Comparison of ENCODE assay signal across 3 cellular contexts in genomic region chr20:21539512-21539911, GRCh38.
A peak's percentile ranks its signal among the peaks of the same experiment; 100 is the strongest.
TF ChIP-seq lines count a peak whose summit lies in the region.

No MANE protein-coding gene starts in this region.

TF ChIP-seq in HepG2, 621 proteins besides CTCF, POLR2A, EP300 and RAD21 (continues in another document):
- TF ChIP-seq ZNF580 (CRISPR knock-in tag; IDR thresholded peaks at IDR 0.05; ENCODE audit: borderline replicate concordance, low read depth) = no peak
- TF ChIP-seq IRF9 (CRISPR knock-in tag; IDR thresholded peaks at IDR 0.05; ENCODE audit: borderline replicate concordance) = no peak
- TF ChIP-seq ZNF800 (CRISPR knock-in tag; IDR thresholded peaks at IDR 0.05) = no peak
- TF ChIP-seq SMYD3 (CRISPR knock-in tag; IDR thresholded peaks at IDR 0.05) = no peak
- TF ChIP-seq AGO1 (IDR thresholded peaks at IDR 0.05; ENCODE audit: low read depth, low read length, poor library complexity, severe bottlenecking) = no peak
- no peak for TF ChIP-seq MBNL3 (CRISPR knock-in tag; conservative IDR thresholded peaks at IDR 0.05)
- TF ChIP-seq ATF7-NPFF (CRISPR knock-in tag; IDR thresholded peaks at IDR 0.05; ENCODE audit: low read depth) = no peak
- TF ChIP-seq ATF5 (CRISPR knock-in tag; IDR thresholded peaks at IDR 0.05; ENCODE audit: low read depth) = no peak
- no peak for TF ChIP-seq ZNF672 (CRISPR knock-in tag; IDR thresholded peaks at IDR 0.05)
- TF ChIP-seq JUNB (CRISPR knock-in tag; IDR thresholded peaks at IDR 0.05; ENCODE audit: borderline replicate concordance) = peak; percentile 56; the same call in 1 of the 2 replicates
- no peak for TF ChIP-seq SP2 (CRISPR knock-in tag; IDR thresholded peaks at IDR 0.05)
- TF ChIP-seq ZNF354B (CRISPR knock-in tag; IDR thresholded peaks at IDR 0.05) = no peak
- TF ChIP-seq ZNF557 (CRISPR knock-in tag; IDR thresholded peaks at IDR 0.05) = no peak
- no peak for TF ChIP-seq NFIB (CRISPR knock-in tag; IDR thresholded peaks at IDR 0.05; ENCODE audit: borderline replicate concordance)
- no peak for TF ChIP-seq SRSF9 (IDR thresholded peaks at IDR 0.05; ENCODE audit: borderline replicate concordance, insufficient read depth, low read depth, low read length, poor library complexity, severe bottlenecking)
- no peak for TF ChIP-seq NFE2 (CRISPR knock-in tag; IDR thresholded peaks at IDR 0.05)
- TF ChIP-seq STAT5B (CRISPR knock-in tag; IDR thresholded peaks at IDR 0.05) = no peak

TF ChIP-seq in HEK293T, 16 proteins besides CTCF, POLR2A, EP300 and RAD21:
- TF ChIP-seq SUZ12 (IDR thresholded peaks at IDR 0.05) (0 out of 2 replicates have a peak, but pooled peaks have one; percentile 32), ZNF384 (IDR thresholded peaks at IDR 0.05) (no peak)

TF ChIP-seq in H1, 55 proteins besides CTCF, POLR2A, EP300 and RAD21:
- no peak for TF ChIP-seq NRF1 (IDR thresholded peaks at IDR 0.05; ENCODE audit: low read depth, low read length)
- TF ChIP-seq RFX5 (IDR thresholded peaks at IDR 0.05; ENCODE audit: borderline replicate concordance, low read depth, low read length) = no peak
- no peak for TF ChIP-seq BCL11A (IDR thresholded peaks at IDR 0.05; ENCODE audit: low read depth in 2 of 2, low read length in 2 of 2)
- TF ChIP-seq CREB1 (IDR thresholded peaks at IDR 0.05) = no peak
- TF ChIP-seq TCF12 (IDR thresholded peaks at IDR 0.05; ENCODE audit: low read depth, low read length) = no peak
- no peak for TF ChIP-seq RBBP5 (IDR thresholded peaks at IDR 0.05; ENCODE audit: borderline replicate concordance, low read depth, low read length)
